8 cellular contexts compared by ENCODE assay signal in genomic region chr10:96025566-96025965, GRCh38. TPM values are rescaled to one million over a fixed set of nuclear protein-coding genes. Genes with fewer than 3 reads are reported as not detected.
DNase-seq lines count a peak whose midpoint lies in the region; ATAC-seq, FAIRE-seq and TF ChIP-seq lines count a peak whose summit lies in the region.

No MANE protein-coding gene starts in this region.

- no peak for FAIRE-seq in keratinocyte (lab: Jason Lieb, UNC)

- no peaks in the 10 kb centered on the region for H4K20me1 ChIP-seq in SK-N-SH (ENCODE audit: insufficient read depth)
- H4K20me1 ChIP-seq in keratinocyte (ENCODE audit: control insufficient read depth, extremely low read depth, insufficient read depth, low read length): no peaks in the 10 kb centered on the region

- no peak overlapping the region for H3K4me3 ChIP-seq in SK-N-SH (ENCODE audit: low read depth in 2 of 2, low read length in 1 of 2)
- no peak overlapping the region for H3K4me3 ChIP-seq in keratinocyte (ENCODE audit: control insufficient read depth in 2 of 3, extremely low read depth in 1 of 3, insufficient read depth in 2 of 3, low read depth in 1 of 3, low read length in 3 of 3)

- peak; percentile 68 for ATAC-seq in GM21526 (IDR thresholded peaks at IDR 0.05; ENCODE audit: low FRiP score, unreplicated experiment)
- no peak for ATAC-seq in HG03439 (IDR thresholded peaks at IDR 0.05; ENCODE audit: unreplicated experiment)
- no peak for ATAC-seq in GM19397 (IDR thresholded peaks at IDR 0.05; ENCODE audit: unreplicated experiment)

- H3K27me3 ChIP-seq in SK-N-SH (ENCODE audit: insufficient read depth) (no peaks in the 10 kb centered on the region), keratinocyte (ENCODE audit: control insufficient read depth, extremely low read depth, insufficient read depth, low read length) (no peaks in the 10 kb centered on the region)

- DNase-seq in Caki2 (ENCODE audit: low read depth): peak; percentile 22
- DNase-seq in SK-N-SH: no peak
- DNase-seq in keratinocyte (ENCODE audit: low read depth, low spot score): no peak
- DNase-seq in glutamatergic neuron: no peak
- no peak for DNase-seq in activated naive CD4-positive, alpha-beta T cell (lab: John Stamatoyannopoulos, UW)

- no peak overlapping the region for H3K4me3 Mint-ChIP-seq in glutamatergic neuron (ENCODE audit: unreplicated experiment)

- H3K27ac Mint-ChIP-seq in glutamatergic neuron (ENCODE audit: unreplicated experiment): no peak overlapping the region

- POLR2A ChIA-PET in SK-N-SH (lab: Yijun Ruan, JAX): no interaction called here

- H3K9me3 ChIP-seq in SK-N-SH (no peaks in the 10 kb centered on the region), keratinocyte (ENCODE audit: control insufficient read depth, low read depth, low read length) (no peaks in the 10 kb centered on the region)

- H3K9me2 ChIP-seq in SK-N-SH: no peaks in the 10 kb centered on the region

- H3K9ac ChIP-seq in SK-N-SH: no peak overlapping the region
- no peak overlapping the region for H3K9ac ChIP-seq in keratinocyte (ENCODE audit: control insufficient read depth, extremely low read depth, insufficient read depth, low read length)

- H3K79me2 ChIP-seq in SK-N-SH (ENCODE audit: insufficient read depth) (no peaks in the 10 kb centered on the region), keratinocyte (ENCODE audit: control insufficient read depth, insufficient read depth, low read length) (no peaks in the 10 kb centered on the region)

- no peaks in the 10 kb centered on the region for H3K4me1 Mint-ChIP-seq in glutamatergic neuron (ENCODE audit: low read depth, unreplicated experiment)

- H3F3A ChIP-seq in SK-N-SH (replicated peaks; ENCODE audit: insufficient read depth): no peaks in the 10 kb centered on the region

- no peak for TF ChIP-seq EP300 in SK-N-SH (IDR thresholded peaks at IDR 0.05; ENCODE audit: borderline replicate concordance in 1 of 2, low read depth in 1 of 2, low read length in 1 of 2)

- no peaks in the 10 kb centered on the region for H3K36me3 Mint-ChIP-seq in glutamatergic neuron (ENCODE audit: unreplicated experiment)

- dilution Hi-C loops in keratinocyte (cut with MboI; ENCODE audit: extremely low pct_ligation_motif_present, low sequenced_read_pairs): no loop called here

- H3K36me3 ChIP-seq in SK-N-SH (replicated peaks in 1 of 2; ENCODE audit: control insufficient read depth in 1 of 2, insufficient read depth in 2 of 2, low read length in 1 of 2) (no peaks in the 10 kb centered on the region), keratinocyte (ENCODE audit: control insufficient read depth in 2 of 2, extremely low read depth in 1 of 2, insufficient read depth in 2 of 2, low read length in 2 of 2) (no peaks in the 10 kb centered on the region)

- no peaks in the 10 kb centered on the region for H3K9me1 ChIP-seq in keratinocyte (ENCODE audit: control insufficient read depth, extremely low read depth, insufficient read depth, low read length)

- WGBS in SK-N-SH (ENCODE audit: low lambda C conversion rate): 73% methylated on average over 2 of the region's 3 CpGs

- H3K27me3 Mint-ChIP-seq in glutamatergic neuron (ENCODE audit: unreplicated experiment): peaks cover 1% of the 10 kb centered on the region

- no peaks in the 10 kb centered on the region for H3K9me3 Mint-ChIP-seq in glutamatergic neuron (ENCODE audit: unreplicated experiment)

- H3K27ac ChIP-seq in SK-N-SH (ENCODE audit: low read depth in 2 of 2, low read length in 1 of 2): no peak overlapping the region
- no peak overlapping the region for H3K27ac ChIP-seq in keratinocyte (ENCODE audit: control insufficient read depth, insufficient read depth, low read length)

- in situ Hi-C loops in Caki2 (cut with HindIII; ENCODE audit: low pct_unique_long_range_greater_than_20kb, low sequenced_read_pairs): no loop called here

- TF ChIP-seq RAD21 in SK-N-SH (IDR thresholded peaks at IDR 0.05; ENCODE audit: low read length): no peak

- no peaks in the 10 kb centered on the region for H3K4me1 ChIP-seq in SK-N-SH (ENCODE audit: control insufficient read depth in 1 of 2, insufficient read depth in 2 of 2, low read depth in 1 of 2, low read length in 1 of 2)
- no peaks in the 10 kb centered on the region for H3K4me1 ChIP-seq in keratinocyte (ENCODE audit: control insufficient read depth, extremely low read depth, insufficient read depth, low read length)

- TF ChIP-seq CTCF in SK-N-SH (IDR thresholded peaks at IDR 0.05): peak; percentile 18; the same call in 1 of the 2 replicates
- peak; percentile 18 to 54 (median 19) for TF ChIP-seq CTCF in keratinocyte (optimal IDR thresholded peaks at IDR 0.05 in 1 of 3, IDR thresholded peaks at IDR 0.05 in 1 of 3, conservative IDR thresholded peaks at IDR 0.05 in 1 of 3; ENCODE audit: extremely low read depth in 1 of 3, insufficient read depth in 2 of 3, low read length in 3 of 3)
- TF ChIP-seq CTCF in glutamatergic neuron (IDR thresholded peaks at IDR 0.05; ENCODE audit: partially characterized antibody, unreplicated experiment): no peak

- H3K4me2 ChIP-seq in SK-N-SH (no peak overlapping the region), keratinocyte (ENCODE audit: control insufficient read depth, extremely low read depth, insufficient read depth, low read depth, low read length) (no peak overlapping the region)

- CTCF ChIA-PET in SK-N-SH (lab: Yijun Ruan, JAX): interaction anchor here (1.1 kb wide), 1 partner anchor 8 kb away, joined by 3 read pairs; no protein-coding TSS in a partner anchor

- H2AFZ ChIP-seq in SK-N-SH (ENCODE audit: low read depth) (no peak overlapping the region), keratinocyte (ENCODE audit: control insufficient read depth, low read length) (no peak overlapping the region)

TF ChIP-seq in SK-N-SH, 30 proteins besides CTCF, POLR2A, EP300 and RAD21 (continues in another document):
- TF ChIP-seq TCF12 (IDR thresholded peaks at IDR 0.05): no peak
- TF ChIP-seq POLR2AphosphoS5 (IDR thresholded peaks at IDR 0.05; ENCODE audit: low read depth, low read length): no peak
- TF ChIP-seq TEAD4 (IDR thresholded peaks at IDR 0.05; ENCODE audit: borderline replicate concordance, insufficient read depth): no peak
- TF ChIP-seq GATA2 (CRISPR knock-in tag; IDR thresholded peaks at IDR 0.05): no peak
- no peak for TF ChIP-seq USF1 (IDR thresholded peaks at IDR 0.05; ENCODE audit: borderline replicate concordance, low read depth)
- no peak for TF ChIP-seq MAX (IDR thresholded peaks at IDR 0.05; ENCODE audit: low read depth)
- no peak for TF ChIP-seq SMC3 (IDR thresholded peaks at IDR 0.05; ENCODE audit: low read depth, low read length)
- no peak for TF ChIP-seq YY1 (IDR thresholded peaks at IDR 0.05; ENCODE audit: low read depth)
- TF ChIP-seq USF2 (IDR thresholded peaks at IDR 0.05; ENCODE audit: borderline replicate concordance, low read depth, low read length): no peak
- TF ChIP-seq EZH2phosphoT487 (IDR thresholded peaks at IDR 0.05; ENCODE audit: borderline replicate concordance, low read depth): no peak
- no peak for TF ChIP-seq MEF2A (IDR thresholded peaks at IDR 0.05; ENCODE audit: borderline replicate concordance, low read depth)
- no peak for TF ChIP-seq PBX3 (IDR thresholded peaks at IDR 0.05)
- no peak for TF ChIP-seq FOXJ3 (CRISPR knock-in tag; IDR thresholded peaks at IDR 0.05)

RNA-seq across cellular contexts. Expression of gene CCNJ, which starts 17.8 kb away (rescaled TPM):
- 1.2 and 1.6 TPM in 2 replicates for total RNA-seq in Caki2 (2014; rRNA removed; shearing (Covaris generic); ENCODE audit: low replicate concordance)
- polyA plus RNA-seq in SK-N-SH (2012; rRNA removed) (4.3 and 5.6 TPM in 2 replicates), keratinocyte (6.5 to 8.2 TPM (median 7.8 TPM) in 3 replicates)
- polyA plus RNA-seq in SK-N-SH (2012; cell fraction: cytosol; rRNA removed): 4.3 and 5.2 TPM in 2 replicates
- 4.3 and 7.8 TPM in 2 replicates for polyA plus RNA-seq in SK-N-SH (2012; cell fraction: nucleus; rRNA removed)
- 1.5 TPM for polyA plus RNA-seq in keratinocyte (2011; ENCODE audit: low read depth)
- 3.7 and 6.4 TPM in 2 replicates for polyA plus RNA-seq in keratinocyte (2011; cell fraction: cytosol; rRNA removed)
- polyA plus RNA-seq in keratinocyte (2011; cell fraction: nucleus; rRNA removed): 6.3 TPM in 2 replicates
- 5.0 and 5.1 TPM in 2 replicates for polyA plus RNA-seq in keratinocyte (2012; ENCODE audit: low replicate concordance)
- 3.9 to 16.5 TPM (median 13.0 TPM) in 3 replicates for polyA minus RNA-seq in keratinocyte
- polyA minus RNA-seq in keratinocyte (2011; cell fraction: cytosol; rRNA and poly(A)+ RNA removed): 7.9 TPM
- polyA minus RNA-seq in keratinocyte (2011; cell fraction: nucleus; rRNA and poly(A)+ RNA removed): 5.4 and 9.1 TPM in 2 replicates
- total RNA-seq in glutamatergic neuron (ENCODE audit: unreplicated experiment): 42.9 TPM

Comparison
In these comparisons a context has a peak if more than half of its experiments do, and no peak if none do; other contexts are left out.
1. RNA of gene CCNJ, which starts 17.8 kb away (total RNA-seq): 42.9 TPM in glutamatergic neuron (single experiment); 1.2 to 1.6 TPM in Caki2; every median in the first group is over 10 times any median in the second.